In the genomic region with DNA sequence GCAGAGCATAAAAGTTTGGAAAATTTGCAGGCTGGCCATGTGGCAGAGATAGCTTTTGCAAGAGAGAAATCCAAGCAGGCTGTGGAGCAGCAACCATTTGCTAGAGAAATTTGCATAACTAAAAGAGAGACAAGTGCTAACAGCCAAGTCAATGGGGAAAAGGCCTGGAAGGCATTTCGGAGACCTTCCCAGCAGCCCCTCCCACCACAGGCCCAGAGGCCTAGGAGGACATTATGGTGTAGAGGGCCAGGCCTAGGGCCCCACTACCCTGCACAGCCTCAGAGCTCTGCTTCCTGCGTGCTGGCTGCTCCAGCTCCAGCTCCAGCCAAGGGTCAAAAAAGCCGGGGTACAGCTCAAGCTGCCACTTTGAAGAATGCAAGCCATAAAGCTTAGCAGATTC, we compare ENCODE assay signal across 28 cellular contexts.
"Had no signal": no experiment of that assay in that cellular context is flagged by ENCODE, and none has a peak within 500 bp of the region (broad histone marks: within the 10 kb centered on the region; RNA-seq: fewer than 3 reads in every experiment).

No MANE protein-coding gene starts in this region.

- H3K4me1 ChIP-seq: colonic mucosa had no signal

- DNase-seq: activated CD4-positive, alpha-beta T cell treated with anti-CD3 and anti-CD28 coated beads for 36 hours; activated CD4-positive, CD25-positive, alpha-beta regulatory T cell; activated naive CD4-positive, alpha-beta T cell treated with Interleukin-2 at 50 U/mL for 16 hours; activated T-cell treated with anti-CD3 and anti-CD28 coated beads for 4 hours; activated T-cell treated with anti-CD3 and anti-CD28 coated beads, Interleukin-2, amount 50 U/mL, for 72 hours; aorta; cerebellar nuclear complex; colonic mucosa; effector memory CD8-positive, alpha-beta T cell; erythroblast; head of caudate nucleus; hippocampal formation; lower lobe of right lung; mesendoderm; natural killer cell; right lobe of liver; stimulated activated CD4-positive, alpha-beta T cell treated with anti-CD3 and anti-CD28 coated beads, Interleukin-4, amount 100 ng/mL, for 24 hours; substantia nigra; T-cell; thyroid gland; upper lobe of right lung had no signal

- H3K4me3 ChIP-seq: body of pancreas, colonic mucosa, lower lobe of right lung, neural progenitor cell, right lobe of liver, skin epidermis, thyroid gland, upper lobe of right lung had no signal

- H3K4me3 Mint-ChIP-seq: activated CD4-positive, alpha-beta T cell treated with anti-CD3 and anti-CD28 coated beads for 36 hours; activated naive CD8-positive, alpha-beta T cell; activated T-cell treated with anti-CD3 and anti-CD28 coated beads, Interleukin-2, amount 50 U/mL, for 72 hours; effector memory CD8-positive, alpha-beta T cell; natural killer cell; neural progenitor cell; stimulated activated effector memory CD8-positive, alpha-beta T cell treated with anti-CD3 and anti-CD28 coated beads, Interleukin-12 subunit alpha, Interleukin-12 subunit beta, amount 100 ng/mL, for 72 hours; stimulated activated naive CD8-positive, alpha-beta T cell treated with anti-CD3 and anti-CD28 coated beads, Interleukin-15, Interleukin-2, amounts not matched to agents 100 ng/mL and 50 ng/mL, for 24 hours; T-cell; T-helper 2 cell treated with Interferon-gamma antibody and Interleukin-4, amounts not matched to agents 5 μg/mL and 100 μg/mL, for 36 hours had no signal

- H3K36me3 Mint-ChIP-seq: natural killer cell; stimulated activated effector memory CD8-positive, alpha-beta T cell treated with anti-CD3 and anti-CD28 coated beads, Interleukin-12 subunit alpha, Interleukin-12 subunit beta, amount 100 ng/mL, for 72 hours had no signal

- H3K36me3 ChIP-seq: colonic mucosa, lower lobe of right lung, neural progenitor cell, right lobe of liver, thyroid gland, upper lobe of right lung had no signal

- H3K27ac ChIP-seq: body of pancreas, colonic mucosa, lower lobe of right lung, neural progenitor cell, right lobe of liver, thyroid gland, upper lobe of right lung had no signal

- H3K27me3 ChIP-seq: body of pancreas, colonic mucosa, neural progenitor cell, right lobe of liver, thyroid gland, upper lobe of right lung had no signal

- H3K9me3 Mint-ChIP-seq: activated T-cell treated with anti-CD3 and anti-CD28 coated beads, Interleukin-2, amount 50 U/mL, for 72 hours; effector memory CD8-positive, alpha-beta T cell; natural killer cell; stimulated activated effector memory CD8-positive, alpha-beta T cell treated with anti-CD3 and anti-CD28 coated beads, Interleukin-12 subunit alpha, Interleukin-12 subunit beta, amount 100 ng/mL, for 72 hours; stimulated activated naive CD8-positive, alpha-beta T cell treated with anti-CD3 and anti-CD28 coated beads, Interleukin-15, Interleukin-2, amounts not matched to agents 100 ng/mL and 50 ng/mL, for 24 hours; T-cell; T-helper 2 cell treated with Interferon-gamma antibody and Interleukin-4, amounts not matched to agents 5 μg/mL and 100 μg/mL, for 36 hours had no signal

- ATAC-seq: activated CD4-positive, alpha-beta T cell treated with anti-CD3 and anti-CD28 coated beads for 36 hours; activated T-cell treated with anti-CD3 and anti-CD28 coated beads, Interleukin-2, amount 50 U/mL, for 72 hours; body of pancreas; effector memory CD8-positive, alpha-beta T cell; natural killer cell; stimulated activated effector memory CD8-positive, alpha-beta T cell treated with anti-CD3 and anti-CD28 coated beads, Interleukin-12 subunit alpha, Interleukin-12 subunit beta, amount 100 ng/mL, for 72 hours; T-cell had no signal

- H3K9me3 ChIP-seq: body of pancreas, colonic mucosa, lower lobe of right lung, right lobe of liver, thyroid gland, upper lobe of right lung had no signal

- H3K4me1 Mint-ChIP-seq: neural progenitor cell had no signal

- H3K27me3 Mint-ChIP-seq: activated CD4-positive, alpha-beta T cell treated with anti-CD3 and anti-CD28 coated beads for 36 hours; activated naive CD8-positive, alpha-beta T cell; effector memory CD8-positive, alpha-beta T cell; stimulated activated naive CD8-positive, alpha-beta T cell treated with anti-CD3 and anti-CD28 coated beads, Interleukin-15, Interleukin-2, amounts not matched to agents 100 ng/mL and 50 ng/mL, for 24 hours; T-cell had no signal

- H3K27ac Mint-ChIP-seq: activated CD4-positive, alpha-beta T cell treated with anti-CD3 and anti-CD28 coated beads for 36 hours; activated naive CD8-positive, alpha-beta T cell; activated T-cell treated with anti-CD3 and anti-CD28 coated beads, Interleukin-2, amount 50 U/mL, for 72 hours; neural progenitor cell; stimulated activated naive CD8-positive, alpha-beta T cell treated with anti-CD3 and anti-CD28 coated beads, Interleukin-15, Interleukin-2, amounts not matched to agents 100 ng/mL and 50 ng/mL, for 24 hours; T-cell; T-helper 2 cell treated with Interferon-gamma antibody and Interleukin-4, amounts not matched to agents 5 μg/mL and 100 μg/mL, for 36 hours had no signal
